Comparison of ENCODE assay signal across 1 cellular context in the genomic region with DNA sequence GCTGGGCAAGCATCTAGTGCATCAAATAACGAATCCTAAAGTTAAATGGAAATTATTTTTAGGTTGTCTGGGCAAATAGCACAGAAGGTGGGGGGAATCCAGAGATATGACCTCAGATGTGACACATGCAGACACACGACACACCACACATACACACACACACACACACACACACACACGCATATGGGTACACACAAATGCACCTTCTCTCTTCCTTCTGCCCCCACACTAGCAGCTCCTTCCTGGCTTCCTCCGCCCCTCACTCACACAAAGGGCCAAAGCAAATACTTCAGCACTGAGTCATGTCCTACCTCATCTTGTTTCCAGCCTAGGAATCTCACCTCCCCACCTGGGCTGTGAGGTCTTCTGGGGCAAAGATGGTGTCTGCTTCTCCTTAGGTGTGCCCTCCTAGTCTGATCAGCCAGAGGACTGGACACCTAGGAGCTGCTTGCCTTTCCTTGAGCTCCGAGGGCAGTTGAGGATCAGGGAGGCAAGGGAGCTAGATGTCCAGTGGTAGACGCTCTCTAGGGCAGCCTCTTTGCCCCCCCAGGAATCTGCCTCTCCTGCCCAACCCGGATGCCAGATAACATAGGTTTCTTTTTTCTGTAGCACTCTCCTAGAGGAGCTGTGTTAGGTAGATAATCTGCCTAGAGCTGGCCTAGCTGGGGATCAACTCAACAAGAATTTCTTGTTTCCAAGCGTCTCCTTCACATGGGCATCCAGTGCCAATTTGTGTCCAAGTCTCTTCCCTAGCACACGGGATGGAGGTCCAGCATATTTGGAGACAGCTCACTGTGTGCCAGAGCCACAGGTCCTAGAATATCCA.
TF ChIP-seq lines count a peak whose summit lies in the region.

No MANE protein-coding gene starts in this region.

TF ChIP-seq in HEK293, 187 proteins besides CTCF, POLR2A, EP300 and RAD21 (continued from another document):
- no peak for TF ChIP-seq REPIN1 (tag by site-specific recombination; IDR thresholded peaks at IDR 0.05; ENCODE audit: low read depth)
- TF ChIP-seq ZBTB26 (tag by site-specific recombination; optimal IDR thresholded peaks at IDR 0.05) = no peak
- TF ChIP-seq FEZF1 (tag by site-specific recombination; IDR thresholded peaks at IDR 0.05) = no peak
- no peak for TF ChIP-seq ZNF514 (tag by site-specific recombination; IDR thresholded peaks at IDR 0.05)
- no peak for TF ChIP-seq SP2 (tag by site-specific recombination; IDR thresholded peaks at IDR 0.05)
- no peak for TF ChIP-seq GLI2 (tag by site-specific recombination; IDR thresholded peaks at IDR 0.05; ENCODE audit: borderline replicate concordance, low read depth)
- TF ChIP-seq BCL11B (tag by site-specific recombination; IDR thresholded peaks at IDR 0.05; ENCODE audit: low read depth) = no peak
- peak; percentile 98 for TF ChIP-seq EGR2 (tag by site-specific recombination; IDR thresholded peaks at IDR 0.05; ENCODE audit: low read depth)
- TF ChIP-seq ZNF426 (tag by site-specific recombination; IDR thresholded peaks at IDR 0.05) = no peak
- TF ChIP-seq, protein P1, sequence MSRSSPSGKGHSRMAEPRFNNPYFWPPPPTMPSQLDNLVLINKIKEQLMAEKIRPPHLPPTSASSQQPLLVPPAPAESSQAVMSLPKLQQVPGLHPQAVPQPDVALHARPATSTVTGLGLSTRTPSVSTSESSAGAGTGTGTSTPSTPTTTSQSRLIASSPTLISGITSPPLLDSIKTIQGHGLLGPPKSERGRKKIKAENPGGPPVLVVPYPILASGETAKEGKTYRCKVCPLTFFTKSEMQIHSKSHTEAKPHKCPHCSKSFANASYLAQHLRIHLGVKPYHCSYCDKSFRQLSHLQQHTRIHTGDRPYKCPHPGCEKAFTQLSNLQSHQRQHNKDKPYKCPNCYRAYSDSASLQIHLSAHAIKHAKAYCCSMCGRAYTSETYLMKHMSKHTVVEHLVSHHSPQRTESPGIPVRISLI (tag by site-specific recombination; IDR thresholded peaks at IDR 0.05) = no peak
